ENCODE assay signal across 13 cellular contexts in the genomic region with DNA sequence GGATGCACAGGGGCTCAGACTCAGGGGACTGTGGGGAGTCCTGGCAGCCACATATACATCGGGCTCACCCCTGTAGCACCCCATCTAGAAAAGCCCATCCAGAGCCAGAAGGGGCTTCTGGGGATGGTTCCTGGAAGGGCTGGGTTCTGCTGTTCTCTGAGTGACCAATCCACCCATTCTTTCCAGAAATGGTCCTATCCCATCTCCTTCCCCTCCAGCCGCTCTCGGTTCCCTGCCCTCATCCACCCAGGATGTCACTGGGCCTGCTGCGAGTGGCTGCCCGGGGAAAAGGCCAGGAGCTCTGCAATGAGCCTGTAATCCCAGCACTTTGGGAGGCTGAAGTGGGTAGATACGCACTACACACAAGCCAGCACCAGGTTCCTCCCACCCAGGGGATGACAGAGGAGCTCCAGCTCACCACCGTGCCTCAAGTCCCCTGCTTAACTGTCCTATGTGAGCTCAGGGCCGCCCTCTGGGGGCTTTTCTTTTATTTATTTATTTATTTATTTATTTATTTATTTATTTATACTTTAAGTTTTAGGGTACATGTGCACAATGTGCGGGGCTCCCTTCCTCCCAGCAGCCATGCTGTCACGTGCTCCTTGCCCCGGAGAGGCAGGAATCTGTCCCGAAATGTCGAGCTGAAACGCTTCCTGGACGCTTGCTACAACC. TPM values are rescaled to one million over a fixed set of nuclear protein-coding genes. Genes with fewer than 3 reads are reported as not detected.
DNase-seq lines count a peak whose midpoint lies in the region; ATAC-seq and TF ChIP-seq lines count a peak whose summit lies in the region.
"Had no signal": no experiment of that assay in that cellular context is flagged by ENCODE, and none has a peak within 500 bp of the region (broad histone marks: within the 10 kb centered on the region; RNA-seq: fewer than 3 reads in every experiment).

No MANE protein-coding gene starts in this region.

- in situ Hi-C loops in mammary epithelial cell (cut with MboI; ENCODE audit: low sequenced_read_pairs in 2 of 2): loop anchor here (5.0 to 25.0 kb wide), 4 partner anchors 131 to 406 kb away; partner anchors contain the start of gene CYP11A1 (in 1 of the 2)

- dilution Hi-C loops in mammary epithelial cell (cut with HindIII; ENCODE audit: low sequenced_read_pairs): no loop called here

- H3K4me1 Mint-ChIP-seq in MCF 10A (ENCODE audit: insufficient read depth, unreplicated experiment): peaks cover 6% of the 10 kb centered on the region

- H3K27ac ChIP-seq in mammary epithelial cell (ENCODE audit: insufficient read depth, low read depth, low read length): no peak overlapping the region
- H3K27ac ChIP-seq: testis had no signal

- H3K4me2 ChIP-seq in mammary epithelial cell (ENCODE audit: insufficient read depth, low read depth, low read length): peak overlapping the region; percentile 22

- WGBS in mammary epithelial cell (ENCODE audit: low coverage, missing lambda C conversion rate): 41% methylated on average over 15 of the region's 15 CpGs

- no peaks in the 10 kb centered on the region for H3K9me3 Mint-ChIP-seq in MCF 10A (ENCODE audit: unreplicated experiment)
- H3K9me3 Mint-ChIP-seq: memory B cell had no signal

- no peak for DNase-seq in mammary epithelial cell
- DNase-seq in MCF 10A (ENCODE audit: unreplicated experiment): no peak
- peak; percentile 49 for DNase-seq in OCI-M1 (lab: John Stamatoyannopoulos, UW)
- no peak for DNase-seq in fibroblast of villous mesenchyme (ENCODE audit: low read depth)
- DNase-seq in occipital lobe (lab: John Stamatoyannopoulos, UW): no peak
- no peak for DNase-seq in NCI-H2196 treated with DMSO at 0.1 percent for 48 hours (lab: John Stamatoyannopoulos, UW; ENCODE audit: unreplicated experiment)

- no peaks in the 10 kb centered on the region for H3K9me3 ChIP-seq in mammary epithelial cell (replicated peaks; ENCODE audit: insufficient read depth, low read length)
- H3K9me3 ChIP-seq: testis had no signal

- no peak for TF ChIP-seq CTCF in mammary epithelial cell (conservative IDR thresholded peaks at IDR 0.05 in 1 of 2, IDR thresholded peaks at IDR 0.05 in 1 of 2; ENCODE audit: extremely low read depth in 1 of 2, insufficient read depth in 1 of 2, low read depth in 1 of 2, low read length in 2 of 2)
- TF ChIP-seq CTCF in MCF 10A (IDR thresholded peaks at IDR 0.05; ENCODE audit: unreplicated experiment): no peak
- no peak for TF ChIP-seq CTCF in fibroblast of villous mesenchyme (IDR thresholded peaks at IDR 0.05; ENCODE audit: insufficient read depth, low read depth, low read length)

- peaks cover 8% of the 10 kb centered on the region for H3K4me1 ChIP-seq in mammary epithelial cell (ENCODE audit: insufficient read depth, low read length)

- intact Hi-C loops in mammary epithelial cell (cut with micrococcal nuclease): loop anchor here (1.0 kb wide), 1 partner anchor 72 kb away; the partner anchor contains the start of gene EDC3
- intact Hi-C loops in MCF 10A (cut with micrococcal nuclease): loop anchor here (5.0 to 10.0 kb wide), 2 partner anchors 303 to 396 kb away; partner anchors contain the start of gene UBL7

- H3K27ac Mint-ChIP-seq in MCF 10A (ENCODE audit: low read depth, unreplicated experiment): no peak overlapping the region
- H3K27ac Mint-ChIP-seq: memory B cell had no signal

- BruUV-seq in mammary epithelial cell (replicated peaks; lab: Mats Ljungman, UMichigan): no TSS peak
- BruUV-seq in MCF 10A (replicated peaks; lab: Mats Ljungman, UMichigan): no TSS peak

- peaks cover 4% of the 10 kb centered on the region for H3K36me3 Mint-ChIP-seq in MCF 10A (ENCODE audit: insufficient read depth, unreplicated experiment)
- H3K36me3 Mint-ChIP-seq: memory B cell had no signal

- H3K4me3 ChIP-seq in mammary epithelial cell (replicated peaks in 1 of 3; ENCODE audit: insufficient read depth in 1 of 3, low read depth in 2 of 3, low read length in 3 of 3) (no peak overlapping the region), fibroblast of villous mesenchyme (ENCODE audit: low read depth, low read length) (peak overlapping the region; percentile 23)
- H3K4me3 ChIP-seq: testis had no signal

- CTCF ChIA-PET in mammary epithelial cell (lab: Charles Lee; ENCODE audit: low non-redundant PET): interaction anchor here (0.5 to 1.3 kb wide), 3 partner anchors 14 to 147 kb away, joined by 3 to 11 read pairs (median 5); no protein-coding TSS in a partner anchor
- CTCF ChIA-PET in MCF 10A (lab: Yijun Ruan, JAX): interaction anchor here (0.5 to 26.4 kb wide), 32 partner anchors 9 to 794 kb away, joined by 3 to 632 read pairs (median 6); partner anchors contain the start of genes CYP1A1 and EDC3

- POLR2A ChIA-PET in MCF 10A (lab: Yijun Ruan, JAX): interaction anchor here (0.6 to 2.2 kb wide), 6 partner anchors 10 to 135 kb away, joined by 3 to 9 read pairs (median 3); no protein-coding TSS in a partner anchor

- H3K9ac ChIP-seq in mammary epithelial cell (ENCODE audit: insufficient read depth, low read length): no peak overlapping the region

- no peaks in the 10 kb centered on the region for H3K27me3 ChIP-seq in mammary epithelial cell (ENCODE audit: insufficient read depth, low read length)
- H3K27me3 ChIP-seq: testis had no signal

- ATAC-seq in GM21723 (IDR thresholded peaks at IDR 0.05; ENCODE audit: unreplicated experiment) (no peak), GM19324 (IDR thresholded peaks at IDR 0.05; ENCODE audit: low FRiP score, unreplicated experiment) (no peak)

- no peaks in the 10 kb centered on the region for H3K27me3 Mint-ChIP-seq in MCF 10A (ENCODE audit: insufficient read depth, unreplicated experiment)

- no peak overlapping the region for H3K4me3 Mint-ChIP-seq in MCF 10A (ENCODE audit: unreplicated experiment)
- H3K4me3 Mint-ChIP-seq: memory B cell had no signal

- H4K20me1 ChIP-seq in mammary epithelial cell (ENCODE audit: insufficient read depth, low read length): no peaks in the 10 kb centered on the region

- no peaks in the 10 kb centered on the region for H3K36me3 ChIP-seq in mammary epithelial cell (ENCODE audit: insufficient read depth, low read length)

- no peaks in the 10 kb centered on the region for H3K79me2 ChIP-seq in mammary epithelial cell (ENCODE audit: insufficient read depth, low read length)

- H2AFZ ChIP-seq in mammary epithelial cell (ENCODE audit: low read depth, low read length): peak overlapping the region; percentile 68

RNA-seq across cellular contexts. Expression of gene CSK, which starts 13.6 kb away (rescaled TPM):
- 10 to 100 TPM; 23.2 to 64.6 TPM for total RNA-seq in mammary epithelial cell
- polyA plus RNA-seq in mammary epithelial cell: 36.6 TPM
- polyA minus RNA-seq in mammary epithelial cell: 88.5 TPM
- 50.4 and 65.3 TPM in 2 replicates for total RNA-seq in MCF 10A (2022)
- total RNA-seq in fibroblast of villous mesenchyme: 32.2 and 33.2 TPM in 2 replicates
- total RNA-seq in occipital lobe: 24.0 TPM

RNA-seq across cellular contexts. Expression of gene CYP1A2, which starts 19.6 kb away (rescaled TPM):
- total RNA-seq in mammary epithelial cell (not detected), MCF 10A (2022) (not detected in 2 replicates), fibroblast of villous mesenchyme (not detected in 2 replicates), occipital lobe (not detected)
- polyA plus RNA-seq in mammary epithelial cell: not detected
- not detected for polyA minus RNA-seq in mammary epithelial cell
- total RNA-seq: activated CD8-positive, alpha-beta memory T cell treated with anti-CD3 and anti-CD28 coated beads for 36 hours had no signal
- polyA plus RNA-seq: BJ had no signal

RNA-seq across cellular contexts. Expression of gene CYP1A1, which starts 42.9 kb away (rescaled TPM):
- total RNA-seq in mammary epithelial cell: 10 to 100 TPM in 1 of 2 donors, under 1 TPM in 1; 0.99 to 20.0 TPM
- 2.2 TPM for polyA plus RNA-seq in mammary epithelial cell
- not detected for polyA minus RNA-seq in mammary epithelial cell
- not detected in 2 replicates for total RNA-seq in MCF 10A (2022)
- not detected in 2 replicates for total RNA-seq in fibroblast of villous mesenchyme
- total RNA-seq in occipital lobe: 0.47 TPM
- polyA plus RNA-seq: BJ had no signal

RNA-seq across cellular contexts. Expression of gene LMAN1L, which starts 44.4 kb away (rescaled TPM):
- total RNA-seq in mammary epithelial cell: under 1 TPM in 1 of 2 donors, not detected in 1; 0.14 TPM
- not detected for polyA plus RNA-seq in mammary epithelial cell
- not detected for polyA minus RNA-seq in mammary epithelial cell
- total RNA-seq in MCF 10A (2022): 0.23 TPM in 1 of 2 replicates, not detected in the other
- not detected in 2 replicates for total RNA-seq in fibroblast of villous mesenchyme
- not detected for total RNA-seq in occipital lobe
- polyA plus RNA-seq: BJ had no signal

RNA-seq across cellular contexts. Expression of gene CPLX3, which starts 58.2 kb away (rescaled TPM):
- total RNA-seq in mammary epithelial cell (not detected), MCF 10A (2022) (not detected in 2 replicates), fibroblast of villous mesenchyme (not detected in 2 replicates), occipital lobe (1.6 TPM)
- not detected for polyA plus RNA-seq in mammary epithelial cell
- polyA minus RNA-seq in mammary epithelial cell: not detected
- total RNA-seq: activated CD8-positive, alpha-beta memory T cell treated with anti-CD3 and anti-CD28 coated beads for 36 hours had no signal
- polyA plus RNA-seq: adipose tissue, BJ had no signal
